Comparison of ENCODE assay signal across 26 cellular contexts in genomic region chr11:47349521-47350095, GRCh38. TPM values are rescaled to one million over a fixed set of nuclear protein-coding genes. Genes with fewer than 3 reads are reported as not detected.
"Had no signal": no experiment of that assay in that cellular context is flagged by ENCODE, and none has a peak within 500 bp of the region (broad histone marks: within the 10 kb centered on the region; RNA-seq: fewer than 3 reads in every experiment).

No MANE protein-coding gene starts in this region.

- ATAC-seq: esophagus mucosa, natural killer cell, T-helper 17 cell, upper lobe of right lung had no signal

- H3K9ac ChIP-seq: neural progenitor cell had no signal

- H3K4me1 ChIP-seq: prostate gland, upper lobe of right lung had no signal

- H3K36me3 ChIP-seq: brain microvascular endothelial cell, neural progenitor cell, prostate gland, suprapubic skin, tibial artery, upper lobe of right lung had no signal

- H3K9me3 ChIP-seq: prostate gland, suprapubic skin, tibial artery, upper lobe of right lung had no signal

- H3K4me2 ChIP-seq: neural progenitor cell, smooth muscle cell had no signal

- H3K27me3 ChIP-seq: neural progenitor cell, suprapubic skin, tibial artery, upper lobe of right lung had no signal

- FAIRE-seq: astrocyte had no signal

- H2AFZ ChIP-seq: neural progenitor cell had no signal

- H3K4me3 ChIP-seq: lung, neural progenitor cell, prostate gland, smooth muscle cell, suprapubic skin, tibial artery, upper lobe of right lung had no signal

- DNase-seq: activated CD4-positive, alpha-beta memory T cell treated with anti-CD3 and anti-CD28 coated beads, Interleukin-2, amount 10 ng/mL, durations not matched to agents 7 days and 5 days; activated CD4-positive, alpha-beta T cell treated with anti-CD3 and anti-CD28 coated beads for 1 hour; activated CD8-positive, alpha-beta memory T cell treated with anti-CD3 and anti-CD28 coated beads, Interleukin-2, amount 50 U/mL, for 48 hours; activated gamma-delta T cell treated with Interleukin-2 at 50 U/mL for 16 hours; activated naive CD4-positive, alpha-beta T cell treated with anti-CD3 and anti-CD28 coated beads, Interleukin-2, amount 50 U/mL, for 16 hours; activated T-cell treated with anti-CD3 and anti-CD28 coated beads, Interleukin-2, amount 50 U/mL, for 24 hours; amniotic stem cell; endodermal cell; natural killer cell; retina; stimulated activated CD4-positive, alpha-beta T cell treated with anti-CD3 and anti-CD28 coated beads, Interleukin-1b, Interleukin-23, amount 100 ng/mL, for 48 hours; stimulated activated naive CD4-positive, alpha-beta T cell; T-helper 17 cell; tibial artery; upper lobe of right lung had no signal

- H3K27ac ChIP-seq: brain microvascular endothelial cell, neural progenitor cell, prostate gland, suprapubic skin, tibial artery, upper lobe of right lung had no signal

RNA-seq across cellular contexts. Expression of gene MYBPC3, which starts 2.9 kb away (rescaled TPM):
- total RNA-seq: activated CD4-positive, alpha-beta memory T cell treated with anti-CD3 and anti-CD28 coated beads, Interleukin-2, amount 10 ng/mL, durations not matched to agents 7 days and 5 days; activated CD4-positive, alpha-beta T cell treated with anti-CD3 and anti-CD28 coated beads, Interleukin-2, amount 10 ng/mL, durations not matched to agents 7 days and 5 days; astrocyte; esophagus mucosa; kidney epithelial cell; osteocyte; smooth muscle cell had no signal

RNA-seq across cellular contexts. Expression of gene SPI1, which starts 28.7 kb away (rescaled TPM):
- total RNA-seq: activated CD4-positive, alpha-beta memory T cell treated with anti-CD3 and anti-CD28 coated beads, Interleukin-2, amount 10 ng/mL, durations not matched to agents 7 days and 5 days; activated CD4-positive, alpha-beta T cell treated with anti-CD3 and anti-CD28 coated beads, Interleukin-2, amount 10 ng/mL, durations not matched to agents 7 days and 5 days; astrocyte; endodermal cell; kidney epithelial cell; osteocyte; smooth muscle cell had no signal
